ENCODE assay signal across 11 cellular contexts in the genomic region with DNA sequence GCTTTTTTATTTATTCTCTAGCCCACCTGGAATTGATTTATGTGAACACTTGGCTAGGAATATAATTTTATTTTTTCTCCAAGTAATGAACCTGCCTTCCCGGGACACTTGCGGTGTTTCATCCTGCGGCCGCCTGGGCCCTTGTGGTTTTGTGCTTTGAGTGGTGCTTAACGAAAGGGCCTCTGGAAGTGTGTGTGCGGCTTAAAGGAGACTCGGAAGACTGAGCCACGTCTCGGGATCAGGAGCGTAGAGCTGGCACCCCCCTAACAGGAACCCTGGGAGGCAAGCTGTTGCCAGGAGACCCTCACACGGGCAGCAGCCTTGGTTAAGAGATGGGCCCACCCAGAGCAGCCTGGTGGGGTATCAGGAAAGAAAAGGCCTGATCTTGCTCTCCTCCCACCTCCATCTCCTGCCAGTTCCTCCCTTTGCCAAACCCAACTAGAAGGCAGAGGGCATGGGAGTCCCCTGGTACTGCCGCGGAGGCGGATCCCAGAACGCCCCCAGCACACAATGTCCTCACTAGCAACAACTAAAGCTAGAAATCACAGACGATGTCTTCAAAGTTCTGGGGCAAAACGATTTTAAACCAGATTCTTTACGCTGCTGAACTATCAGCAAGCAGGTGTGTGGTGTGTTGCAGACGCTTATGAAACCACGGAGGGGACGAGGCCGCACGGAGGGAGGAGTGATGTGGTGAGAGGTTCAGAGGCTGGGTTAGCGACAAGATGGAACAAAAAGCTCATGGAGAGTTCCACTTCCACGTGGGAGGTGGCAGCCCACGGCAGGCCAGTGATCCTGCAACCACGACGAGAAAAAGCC.
DNase-seq lines count a peak whose midpoint lies in the region; ATAC-seq and TF ChIP-seq lines count a peak whose summit lies in the region.
"Had no signal": no experiment of that assay in that cellular context is flagged by ENCODE, and none has a peak within 500 bp of the region (broad histone marks: within the 10 kb centered on the region; RNA-seq: fewer than 3 reads in every experiment).

No MANE protein-coding gene starts in this region.

- no peaks in the 10 kb centered on the region for H3K36me3 Mint-ChIP-seq in activated T-cell treated with anti-CD3 and anti-CD28 coated beads, Interleukin-2, amount 50 U/mL, for 4 hours (ENCODE audit: insufficient read depth)
- H3K36me3 Mint-ChIP-seq in WTC11, result no peaks in the 10 kb centered on the region

- no peak for TF ChIP-seq CTCF in WTC11 (IDR thresholded peaks at IDR 0.05)

- peaks cover 4% of the 10 kb centered on the region for H3K27me3 Mint-ChIP-seq in activated T-cell treated with anti-CD3 and anti-CD28 coated beads, Interleukin-2, amount 50 U/mL, for 4 hours (ENCODE audit: low read depth)
- no peaks in the 10 kb centered on the region; the same call in 1 of the 2 replicates for H3K27me3 Mint-ChIP-seq in WTC11 (ENCODE audit: low read depth)

- CTCF ChIA-PET in WTC11 (lab: Charles Lee), result interaction anchor here (0.8 to 1.3 kb wide), 2 partner anchors 9 kb away, joined by 4 to 5 read pairs; no protein-coding TSS in a partner anchor

- intact Hi-C loops in left ventricle myocardium superior (cut with micrococcal nuclease), result no loop called here

- no peaks in the 10 kb centered on the region for H3K4me1 Mint-ChIP-seq in activated T-cell treated with anti-CD3 and anti-CD28 coated beads, Interleukin-2, amount 50 U/mL, for 4 hours (ENCODE audit: low read depth)
- H3K4me1 Mint-ChIP-seq in WTC11, result peaks cover 5% of the 10 kb centered on the region

- H3K27ac Mint-ChIP-seq in WTC11, result no peak overlapping the region
- H3K27ac Mint-ChIP-seq: activated CD4-positive, alpha-beta T cell treated with anti-CD3 and anti-CD28 coated beads, Interleukin-2, amount 10 ng/mL, durations not matched to agents 7 days and 5 days had no signal

- no peaks in the 10 kb centered on the region for H3K9me3 Mint-ChIP-seq in activated T-cell treated with anti-CD3 and anti-CD28 coated beads, Interleukin-2, amount 50 U/mL, for 4 hours
- H3K9me3 Mint-ChIP-seq in WTC11, result peaks cover 6% of the 10 kb centered on the region
- H3K9me3 Mint-ChIP-seq: activated CD4-positive, alpha-beta T cell treated with anti-CD3 and anti-CD28 coated beads, Interleukin-2, amount 10 ng/mL, durations not matched to agents 7 days and 5 days had no signal

- DNase-seq in activated T-cell treated with anti-CD3 and anti-CD28 coated beads, Interleukin-2, amount 50 U/mL, for 4 hours, result no peak
- no peak for DNase-seq in activated T-cell treated with anti-CD3 and anti-CD28 coated beads for 4 hours
- DNase-seq in WTC11 (ENCODE audit: low spot score), result peak; percentile 3
- peak; percentile 19 for DNase-seq in left ventricle myocardium superior
- peak; percentile 53 for DNase-seq in stimulated activated naive CD8-positive, alpha-beta T cell treated with anti-CD3 and anti-CD28 coated beads, Interleukin-15, Interleukin-2, amounts not matched to agents 100 U/mL and 50 U/mL, for 24 hours
- no peak for DNase-seq in effector CD8-positive, alpha-beta T cell (lab: John Stamatoyannopoulos, UW)
- no peak for DNase-seq in NCI-H2029 (lab: John Stamatoyannopoulos, UW)
- DNase-seq in T1000 (lab: John Stamatoyannopoulos, UW), result no peak
- DNase-seq: activated CD4-positive, alpha-beta T cell treated with anti-CD3 and anti-CD28 coated beads, Interleukin-2, amount 10 ng/mL, durations not matched to agents 7 days and 5 days; mesendoderm; small intestine had no signal

- no peak overlapping the region for H3K4me3 Mint-ChIP-seq in activated T-cell treated with anti-CD3 and anti-CD28 coated beads, Interleukin-2, amount 50 U/mL, for 4 hours
- H3K4me3 Mint-ChIP-seq in WTC11, result no peak overlapping the region
- H3K4me3 Mint-ChIP-seq: activated CD4-positive, alpha-beta T cell treated with anti-CD3 and anti-CD28 coated beads, Interleukin-2, amount 10 ng/mL, durations not matched to agents 7 days and 5 days had no signal

- POLR2A ChIA-PET in WTC11 (lab: Charles Lee), result no interaction called here

- ATAC-seq in activated T-cell treated with anti-CD3 and anti-CD28 coated beads, Interleukin-2, amount 50 U/mL, for 4 hours, result peak; percentile 46 to 60
- no peak for ATAC-seq in WTC11
- ATAC-seq in left ventricle myocardium superior, result no peak
- peak; percentile 76 for ATAC-seq in stimulated activated naive CD8-positive, alpha-beta T cell treated with anti-CD3 and anti-CD28 coated beads, Interleukin-15, Interleukin-2, amounts not matched to agents 100 U/mL and 50 U/mL, for 24 hours

TF ChIP-seq in WTC11, 78 proteins besides CTCF, POLR2A, EP300 and RAD21 (continues in another document):
- TF ChIP-seq, protein P1, sequence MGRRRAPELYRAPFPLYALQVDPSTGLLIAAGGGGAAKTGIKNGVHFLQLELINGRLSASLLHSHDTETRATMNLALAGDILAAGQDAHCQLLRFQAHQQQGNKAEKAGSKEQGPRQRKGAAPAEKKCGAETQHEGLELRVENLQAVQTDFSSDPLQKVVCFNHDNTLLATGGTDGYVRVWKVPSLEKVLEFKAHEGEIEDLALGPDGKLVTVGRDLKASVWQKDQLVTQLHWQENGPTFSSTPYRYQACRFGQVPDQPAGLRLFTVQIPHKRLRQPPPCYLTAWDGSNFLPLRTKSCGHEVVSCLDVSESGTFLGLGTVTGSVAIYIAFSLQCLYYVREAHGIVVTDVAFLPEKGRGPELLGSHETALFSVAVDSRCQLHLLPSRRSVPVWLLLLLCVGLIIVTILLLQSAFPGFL (CRISPR knock-in tag; IDR thresholded peaks at IDR 0.05; ENCODE audit: borderline replicate concordance), result no peak
- TF ChIP-seq ESRRA (CRISPR knock-in tag; IDR thresholded peaks at IDR 0.05; ENCODE audit: borderline replicate concordance) (no peak), FOXP1 (CRISPR knock-in tag; IDR thresholded peaks at IDR 0.05; ENCODE audit: borderline replicate concordance) (no peak), ETV6 (CRISPR knock-in tag; IDR thresholded peaks at IDR 0.05) (no peak), NFYB (CRISPR knock-in tag; conservative IDR thresholded peaks at IDR 0.05; ENCODE audit: low read depth) (no peak), CDX4 (CRISPR knock-in tag; IDR thresholded peaks at IDR 0.05; ENCODE audit: borderline replicate concordance) (no peak)
- TF ChIP-seq, protein P2, sequence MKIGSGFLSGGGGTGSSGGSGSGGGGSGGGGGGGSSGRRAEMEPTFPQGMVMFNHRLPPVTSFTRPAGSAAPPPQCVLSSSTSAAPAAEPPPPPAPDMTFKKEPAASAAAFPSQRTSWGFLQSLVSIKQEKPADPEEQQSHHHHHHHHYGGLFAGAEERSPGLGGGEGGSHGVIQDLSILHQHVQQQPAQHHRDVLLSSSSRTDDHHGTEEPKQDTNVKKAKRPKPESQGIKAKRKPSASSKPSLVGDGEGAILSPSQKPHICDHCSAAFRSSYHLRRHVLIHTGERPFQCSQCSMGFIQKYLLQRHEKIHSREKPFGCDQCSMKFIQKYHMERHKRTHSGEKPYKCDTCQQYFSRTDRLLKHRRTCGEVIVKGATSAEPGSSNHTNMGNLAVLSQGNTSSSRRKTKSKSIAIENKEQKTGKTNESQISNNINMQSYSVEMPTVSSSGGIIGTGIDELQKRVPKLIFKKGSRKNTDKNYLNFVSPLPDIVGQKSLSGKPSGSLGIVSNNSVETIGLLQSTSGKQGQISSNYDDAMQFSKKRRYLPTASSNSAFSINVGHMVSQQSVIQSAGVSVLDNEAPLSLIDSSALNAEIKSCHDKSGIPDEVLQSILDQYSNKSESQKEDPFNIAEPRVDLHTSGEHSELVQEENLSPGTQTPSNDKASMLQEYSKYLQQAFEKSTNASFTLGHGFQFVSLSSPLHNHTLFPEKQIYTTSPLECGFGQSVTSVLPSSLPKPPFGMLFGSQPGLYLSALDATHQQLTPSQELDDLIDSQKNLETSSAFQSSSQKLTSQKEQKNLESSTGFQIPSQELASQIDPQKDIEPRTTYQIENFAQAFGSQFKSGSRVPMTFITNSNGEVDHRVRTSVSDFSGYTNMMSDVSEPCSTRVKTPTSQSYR (CRISPR knock-in tag; IDR thresholded peaks at IDR 0.05), result no peak
- TF ChIP-seq, protein P3, sequence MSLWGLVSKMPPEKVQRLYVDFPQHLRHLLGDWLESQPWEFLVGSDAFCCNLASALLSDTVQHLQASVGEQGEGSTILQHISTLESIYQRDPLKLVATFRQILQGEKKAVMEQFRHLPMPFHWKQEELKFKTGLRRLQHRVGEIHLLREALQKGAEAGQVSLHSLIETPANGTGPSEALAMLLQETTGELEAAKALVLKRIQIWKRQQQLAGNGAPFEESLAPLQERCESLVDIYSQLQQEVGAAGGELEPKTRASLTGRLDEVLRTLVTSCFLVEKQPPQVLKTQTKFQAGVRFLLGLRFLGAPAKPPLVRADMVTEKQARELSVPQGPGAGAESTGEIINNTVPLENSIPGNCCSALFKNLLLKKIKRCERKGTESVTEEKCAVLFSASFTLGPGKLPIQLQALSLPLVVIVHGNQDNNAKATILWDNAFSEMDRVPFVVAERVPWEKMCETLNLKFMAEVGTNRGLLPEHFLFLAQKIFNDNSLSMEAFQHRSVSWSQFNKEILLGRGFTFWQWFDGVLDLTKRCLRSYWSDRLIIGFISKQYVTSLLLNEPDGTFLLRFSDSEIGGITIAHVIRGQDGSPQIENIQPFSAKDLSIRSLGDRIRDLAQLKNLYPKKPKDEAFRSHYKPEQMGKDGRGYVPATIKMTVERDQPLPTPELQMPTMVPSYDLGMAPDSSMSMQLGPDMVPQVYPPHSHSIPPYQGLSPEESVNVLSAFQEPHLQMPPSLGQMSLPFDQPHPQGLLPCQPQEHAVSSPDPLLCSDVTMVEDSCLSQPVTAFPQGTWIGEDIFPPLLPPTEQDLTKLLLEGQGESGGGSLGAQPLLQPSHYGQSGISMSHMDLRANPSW (CRISPR knock-in tag; conservative IDR thresholded peaks at IDR 0.05; ENCODE audit: low read depth), result no peak

Comparison
In these comparisons a context has a peak if more than half of its experiments do, and no peak if none do; other contexts are left out.
1. ATAC-seq: peak in activated T-cell treated with anti-CD3 and anti-CD28 coated beads, Interleukin-2, amount 50 U/mL, for 4 hours (2 of 2) and stimulated activated naive CD8-positive, alpha-beta T cell treated with anti-CD3 and anti-CD28 coated beads, Interleukin-15, Interleukin-2, amounts not matched to agents 100 U/mL and 50 U/mL, for 24 hours (single experiment); none in WTC11 (single experiment) and left ventricle myocardium superior (single experiment).
2. DNase-seq: peak in WTC11 (single experiment), left ventricle myocardium superior (single experiment) and stimulated activated naive CD8-positive, alpha-beta T cell treated with anti-CD3 and anti-CD28 coated beads, Interleukin-15, Interleukin-2, amounts not matched to agents 100 U/mL and 50 U/mL, for 24 hours (single experiment); none in activated T-cell treated with anti-CD3 and anti-CD28 coated beads, Interleukin-2, amount 50 U/mL, for 4 hours (single experiment), activated T-cell treated with anti-CD3 and anti-CD28 coated beads for 4 hours (single experiment), effector CD8-positive, alpha-beta T cell (single experiment), NCI-H2029 (single experiment) and T1000 (single experiment).